8 cellular contexts compared by ENCODE assay signal in the genomic region with DNA sequence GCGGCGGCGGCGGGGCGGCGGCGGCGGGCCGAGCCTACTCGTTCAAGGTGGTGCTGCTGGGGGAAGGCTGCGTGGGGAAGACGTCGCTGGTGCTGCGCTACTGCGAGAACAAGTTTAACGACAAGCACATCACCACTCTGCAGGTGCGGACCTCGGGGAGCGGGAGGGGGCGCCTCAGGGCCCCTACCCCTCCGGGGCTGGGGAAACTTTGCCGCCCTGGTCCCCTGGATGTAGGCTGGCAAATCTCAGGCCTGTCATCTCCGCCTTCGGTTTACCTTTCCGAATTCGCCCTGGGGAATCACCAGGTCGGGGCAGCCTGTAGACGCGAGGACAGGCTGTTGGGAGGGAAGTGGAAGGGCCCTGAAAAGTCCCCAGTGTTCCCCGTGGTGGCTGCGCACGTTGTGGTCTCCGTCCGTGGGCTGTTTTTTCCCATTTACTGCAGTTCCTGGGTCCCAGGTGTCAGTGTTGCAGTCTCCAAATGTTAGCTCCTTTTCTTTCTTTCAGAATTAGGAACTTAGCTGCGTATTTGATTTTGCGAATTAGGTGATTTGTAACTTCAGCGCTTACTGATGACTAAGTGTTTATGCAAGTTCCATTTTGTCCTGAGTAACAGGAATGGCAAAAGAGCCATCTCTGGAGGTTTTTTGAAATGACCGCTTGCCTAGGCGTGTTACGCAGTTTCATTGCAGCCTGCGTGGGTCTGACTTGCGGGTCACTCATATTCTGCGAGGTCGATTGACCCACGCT. TPM values are rescaled to one million over a fixed set of nuclear protein-coding genes. Genes with fewer than 3 reads are reported as not detected.
DNase-seq lines count a peak whose midpoint lies in the region; ATAC-seq and TF ChIP-seq lines count a peak whose summit lies in the region.

No MANE protein-coding gene starts in this region.

- H3K9me3 Mint-ChIP-seq in CD8-positive, alpha-beta memory T cell: peaks cover 8 to 21% (median 18%) of the 10 kb centered on the region in 5 donors
- H3K9me3 Mint-ChIP-seq in brain: peaks cover 14 to 28% (median 21%) of the 10 kb centered on the region in 5 experiments

- H3K4me3 ChIP-seq in CD8-positive, alpha-beta memory T cell (ENCODE audit: low read length): peak overlapping the region; percentile 87

- H3K36me3 Mint-ChIP-seq in CD8-positive, alpha-beta memory T cell: peaks cover 11 to 47% (median 29%) of the 10 kb centered on the region in 3 donors
- H3K36me3 Mint-ChIP-seq in brain: peaks cover 40% of the 10 kb centered on the region

- peak overlapping the region; percentile 94 to 99 (median 98) for H3K27ac Mint-ChIP-seq in CD8-positive, alpha-beta memory T cell
- peak overlapping the region; percentile 86 to 96 (median 91) for H3K27ac Mint-ChIP-seq in brain

- ATAC-seq in GM19438 (IDR thresholded peaks at IDR 0.05; ENCODE audit: low read depth, unreplicated experiment) (peak; percentile 42), HG03521 (IDR thresholded peaks at IDR 0.05; ENCODE audit: unreplicated experiment) (peak; percentile 38)

- H3K27ac ChIP-seq in CD8-positive, alpha-beta memory T cell (ENCODE audit: low read depth, low read length): peak overlapping the region; percentile 91

- peaks cover 7 to 12% of the 10 kb centered on the region in 2 donors for H3K27me3 Mint-ChIP-seq in CD8-positive, alpha-beta memory T cell
- H3K27me3 Mint-ChIP-seq in brain: peaks cover 19% of the 10 kb centered on the region

- peaks cover 6% of the 10 kb centered on the region for H3K36me3 ChIP-seq in CD8-positive, alpha-beta memory T cell (ENCODE audit: insufficient read depth, low read length)

- H3K4me1 ChIP-seq in CD8-positive, alpha-beta memory T cell (ENCODE audit: insufficient read depth, low read length): peaks cover 22% of the 10 kb centered on the region

- peak in 4 of 5 donors; percentile 45 to 70 (median 63) for DNase-seq in CD8-positive, alpha-beta memory T cell
- peak; percentile 55 for DNase-seq in T-helper 9 cell
- DNase-seq in islet precursor cell: peak; percentile 77
- DNase-seq in stimulated activated CD4-positive, alpha-beta T cell treated with anti-CD3 and anti-CD28 coated beads, Interleukin-12 subunit alpha, Interleukin-12 subunit beta, amount 100 ng/mL, for 24 hours (ENCODE audit: low read depth in 2 of 2): peak; percentile 17 to 35
- no peak for DNase-seq in NCI-H2029 treated with DMSO at 0.1 percent for 48 hours (lab: John Stamatoyannopoulos, UW)

- no peaks in the 10 kb centered on the region for H3K27me3 ChIP-seq in CD8-positive, alpha-beta memory T cell (ENCODE audit: insufficient read depth, low read length, poor library complexity, severe bottlenecking)

- TF ChIP-seq CTCF in brain (conservative IDR thresholded peaks at IDR 0.05): no peak

- peak overlapping the region; percentile 93 to 99 (median 94) for H3K4me3 Mint-ChIP-seq in CD8-positive, alpha-beta memory T cell
- H3K4me3 Mint-ChIP-seq in brain: peak overlapping the region; percentile 92 to 98 (median 94)

- peaks cover 41 to 57% (median 54%) of the 10 kb centered on the region in 3 donors for H3K4me1 Mint-ChIP-seq in CD8-positive, alpha-beta memory T cell
- H3K4me1 Mint-ChIP-seq in brain: peaks cover 47% of the 10 kb centered on the region

- H3K9me3 ChIP-seq in CD8-positive, alpha-beta memory T cell (ENCODE audit: low read length): peaks cover 2% of the 10 kb centered on the region

- CTCF ChIA-PET in CD8-positive, alpha-beta memory T cell (lab: Charles Lee): interaction anchor here (1.0 to 2.2 kb wide), 6 partner anchors 8 to 91 kb away, joined by 3 to 8 read pairs (median 5); a partner anchor contains a TSS

- POLR2A ChIA-PET in CD8-positive, alpha-beta memory T cell (lab: Charles Lee): interaction anchor here (0.5 to 2.4 kb wide), 4 partner anchors 8 to 91 kb away, joined by 3 to 28 read pairs (median 8); a partner anchor contains a TSS

RNA-seq across cellular contexts. Expression of a gene that starts 0.7 kb away (rescaled TPM):
- 100 to 1,000 TPM; 100 to 106 TPM for total RNA-seq in CD8-positive, alpha-beta memory T cell
- 39.3 TPM for polyA plus RNA-seq in CD8-positive, alpha-beta memory T cell
- 18.5 TPM for polyA plus RNA-seq in brain (ENCODE audit: insufficient read depth, low read depth, low replicate concordance)
